8 cellular contexts compared by ENCODE assay signal in the genomic region with DNA sequence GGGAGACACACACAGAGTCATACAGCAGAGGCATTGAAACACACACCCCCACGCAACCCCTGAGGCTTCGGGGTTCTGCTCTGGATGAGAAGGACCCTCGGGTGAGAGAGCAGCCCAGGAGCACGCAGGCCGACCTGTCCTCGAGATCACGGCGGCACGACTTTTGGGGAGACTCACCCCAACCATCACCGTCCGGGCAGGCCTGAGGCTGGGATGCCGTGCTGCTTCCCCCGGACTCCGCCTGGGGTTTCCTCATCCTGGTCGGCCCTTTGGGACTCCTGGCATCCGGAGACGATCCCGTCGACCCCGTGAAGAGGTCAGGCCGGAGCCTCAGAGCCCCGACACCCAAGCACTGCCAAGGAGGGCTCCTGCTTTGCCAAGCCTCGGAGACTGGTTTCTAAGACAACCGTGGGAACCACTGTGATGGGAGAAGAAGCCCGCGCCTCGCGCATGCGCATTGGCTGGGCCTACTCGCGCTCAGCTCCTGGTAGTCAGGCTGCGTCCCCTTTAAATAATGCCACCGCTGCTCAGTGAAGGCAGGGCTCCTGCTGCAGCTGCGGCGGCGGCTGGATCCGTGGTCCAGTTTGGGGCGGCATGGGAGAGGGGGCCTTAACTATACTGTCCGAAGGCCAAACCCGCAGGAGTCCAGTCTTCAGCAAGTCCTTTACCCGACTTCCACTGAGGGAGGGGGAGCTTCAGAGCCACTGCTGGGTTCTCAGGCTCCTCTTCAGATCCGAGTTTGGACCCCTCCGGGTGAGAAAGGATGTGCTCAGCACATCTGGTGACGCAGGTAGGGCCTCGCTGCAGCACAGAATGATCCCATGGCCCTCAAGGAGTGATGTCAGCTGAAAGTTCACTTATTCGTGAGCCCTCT.
DNase-seq lines count a peak whose midpoint lies in the region; ATAC-seq and TF ChIP-seq lines count a peak whose summit lies in the region.

No MANE protein-coding gene starts in this region.

- in situ Hi-C loops in astrocyte of the cerebellum (cut with HindIII; ENCODE audit: low sequenced_read_pairs) = no loop called here

- no peaks in the 10 kb centered on the region for H3K9me3 ChIP-seq in SK-N-MC (ENCODE audit: low read depth, low read length)

- no peak overlapping the region for H3K27ac ChIP-seq in SK-N-MC

- H3K36me3 ChIP-seq in SK-N-MC (ENCODE audit: insufficient read depth, low read length) = no peaks in the 10 kb centered on the region

- 0 out of 2 replicates have a peak overlapping the region, but pooled peaks have one; percentile 2 for H3K4me3 ChIP-seq in SK-N-MC
- peak overlapping the region; percentile 37 for H3K4me3 ChIP-seq in astrocyte of the cerebellum (ENCODE audit: low read depth, low read length)

- DNase-seq in EL (peak; percentile 79), SK-N-MC (ENCODE audit: low read depth, low spot score) (no peak), astrocyte of the cerebellum (ENCODE audit: low read depth) (peak; percentile 34), hippocampal formation (lab: John Stamatoyannopoulos, UW) (peak; percentile 80 to 87), retina (peak; percentile 89), dedifferentiated amniotic fluid mesenchymal stem cell (ENCODE audit: extremely low spot score) (no peak)

- ATAC-seq in HG03066 (IDR thresholded peaks at IDR 0.05; ENCODE audit: low read depth, unreplicated experiment) (peak; percentile 55), HG03457 (IDR thresholded peaks at IDR 0.05; ENCODE audit: unreplicated experiment) (no peak)

- no peak for TF ChIP-seq CTCF in astrocyte of the cerebellum (IDR thresholded peaks at IDR 0.05; ENCODE audit: low read depth, low read length, missing control alignments)

- no peak overlapping the region for H3K9ac ChIP-seq in SK-N-MC (ENCODE audit: insufficient read length)

Comparison
In these comparisons a context has a peak if more than half of its experiments do, and no peak if none do; other contexts are left out.
1. DNase-seq: peak in EL (single experiment), astrocyte of the cerebellum (single experiment), hippocampal formation (2 of 2) and retina (single experiment); none in SK-N-MC (single experiment) and dedifferentiated amniotic fluid mesenchymal stem cell (single experiment).